18 cellular contexts compared by ENCODE assay signal in genomic region chr2:237448626-237449025, GRCh38. TPM values are rescaled to one million over a fixed set of nuclear protein-coding genes. Genes with fewer than 3 reads are reported as not detected.
DNase-seq lines count a peak whose midpoint lies in the region; ATAC-seq and TF ChIP-seq lines count a peak whose summit lies in the region.
"Had no signal": no experiment of that assay in that cellular context is flagged by ENCODE, and none has a peak within 500 bp of the region (broad histone marks: within the 10 kb centered on the region; RNA-seq: fewer than 3 reads in every experiment).

No MANE protein-coding gene starts in this region.

- H3K4me3 Mint-ChIP-seq in endothelial cell (ENCODE audit: unreplicated experiment): no peak overlapping the region
- H3K4me3 Mint-ChIP-seq in CD4-positive, alpha-beta T cell: no peak overlapping the region
- H3K4me3 Mint-ChIP-seq: activated CD8-positive, alpha-beta T cell treated with anti-CD3 and anti-CD28 coated beads for 36 hours; activated naive CD8-positive, alpha-beta T cell treated with anti-CD3 and anti-CD28 coated beads, Interleukin-2, amount 10 ng/mL, durations not matched to agents 7 days and 5 days; central memory CD8-positive, alpha-beta T cell; stimulated activated naive CD8-positive, alpha-beta T cell treated with anti-CD3 and anti-CD28 coated beads, Interleukin-15, amount 100 ng/mL, for 72 hours; T-helper 17 cell had no signal

- no peak for ATAC-seq in psoas muscle
- no peak for ATAC-seq in CD4-positive, alpha-beta T cell (ENCODE audit: poor library complexity)
- ATAC-seq: activated CD8-positive, alpha-beta T cell treated with anti-CD3 and anti-CD28 coated beads for 36 hours; SK-N-SH treated with all-trans-retinoic acid at 6 μM for 48 hours; stimulated activated naive CD8-positive, alpha-beta T cell treated with anti-CD3 and anti-CD28 coated beads, Interleukin-15, amount 100 ng/mL, for 72 hours; T-helper 17 cell had no signal

- peak overlapping the region; percentile 92 for H3K27ac Mint-ChIP-seq in endothelial cell (ENCODE audit: unreplicated experiment)
- no peak overlapping the region for H3K27ac Mint-ChIP-seq in CD4-positive, alpha-beta T cell
- H3K27ac Mint-ChIP-seq: activated CD8-positive, alpha-beta T cell treated with anti-CD3 and anti-CD28 coated beads for 36 hours; activated naive CD8-positive, alpha-beta T cell treated with anti-CD3 and anti-CD28 coated beads, Interleukin-2, amount 10 ng/mL, durations not matched to agents 7 days and 5 days; progenitor cell of endocrine pancreas; stimulated activated naive CD8-positive, alpha-beta T cell treated with anti-CD3 and anti-CD28 coated beads, Interleukin-15, amount 100 ng/mL, for 72 hours; T-helper 17 cell had no signal

- H3K4me1 ChIP-seq in adipocyte (ENCODE audit: control insufficient read depth, insufficient read depth, low read length): peaks cover 20% of the 10 kb centered on the region
- H3K4me1 ChIP-seq in psoas muscle: peaks cover 20% of the 10 kb centered on the region
- peaks cover 0 to 34% (median 22%) of the 10 kb centered on the region in 4 donors for H3K4me1 ChIP-seq in tibial artery

- WGBS in psoas muscle, 3 donors: 80 to 87% (median 82%) methylated on average over 6 of the region's 6 CpGs

- no peak for DNase-seq in adipocyte (ENCODE audit: low read depth)
- DNase-seq in endothelial cell (ENCODE audit: low spot score): no peak
- DNase-seq in psoas muscle: no peak
- DNase-seq in tibial artery: no peak
- no peak for DNase-seq in CD4-positive, alpha-beta T cell
- DNase-seq in NCI-H1092 (lab: John Stamatoyannopoulos, UW): no peak
- DNase-seq in NCI-H1417 treated with DMSO at 0.1 percent for 48 hours (lab: John Stamatoyannopoulos, UW): no peak
- DNase-seq: activated CD8-positive, alpha-beta T cell treated with anti-CD3 and anti-CD28 coated beads for 36 hours; activated naive CD8-positive, alpha-beta T cell treated with anti-CD3 and anti-CD28 coated beads, Interleukin-2, amount 10 ng/mL, durations not matched to agents 7 days and 5 days; EL; glutamatergic neuron; NCI-H446 treated with DMSO at 0.1 percent for 48 hours; stimulated activated naive CD8-positive, alpha-beta T cell treated with anti-CD3 and anti-CD28 coated beads, Interleukin-15, amount 100 ng/mL, for 72 hours; T-helper 17 cell had no signal

- TF ChIP-seq CTCF in endothelial cell (IDR thresholded peaks at IDR 0.05; ENCODE audit: unreplicated experiment) (no peak), psoas muscle (IDR thresholded peaks at IDR 0.05) (no peak), tibial artery (IDR thresholded peaks at IDR 0.05) (no peak)
- no peak for TF ChIP-seq CTCF in CD4-positive, alpha-beta T cell (IDR thresholded peaks at IDR 0.05)

- CTCF ChIA-PET in CD4-positive, alpha-beta T cell (lab: Charles Lee): interaction anchor here (1.2 to 1.5 kb wide), 2 partner anchors 27 kb away, joined by 3 to 4 read pairs; no protein-coding TSS in a partner anchor

- H3K36me3 Mint-ChIP-seq in endothelial cell (ENCODE audit: low read depth, unreplicated experiment): no peaks in the 10 kb centered on the region
- no peaks in the 10 kb centered on the region for H3K36me3 Mint-ChIP-seq in CD4-positive, alpha-beta T cell (ENCODE audit: low read depth)
- H3K36me3 Mint-ChIP-seq: activated naive CD8-positive, alpha-beta T cell treated with anti-CD3 and anti-CD28 coated beads, Interleukin-2, amount 10 ng/mL, durations not matched to agents 7 days and 5 days had no signal

- peaks cover 46% of the 10 kb centered on the region for H3K4me1 Mint-ChIP-seq in endothelial cell (ENCODE audit: unreplicated experiment)
- H3K4me1 Mint-ChIP-seq in CD4-positive, alpha-beta T cell (ENCODE audit: low read depth): peaks cover 40% of the 10 kb centered on the region
- H3K4me1 Mint-ChIP-seq: central memory CD8-positive, alpha-beta T cell had no signal

- POLR2A ChIA-PET in CD4-positive, alpha-beta T cell (lab: Charles Lee): interaction anchor here (1.2 kb wide), 1 partner anchor 14 kb away, joined by 3 read pairs; no protein-coding TSS in a partner anchor

- H3K27ac ChIP-seq in psoas muscle: peak overlapping the region; percentile 80
- peak overlapping the region; percentile 78 to 91 for H3K27ac ChIP-seq in tibial artery
- H3K27ac ChIP-seq in CD4-positive, alpha-beta T cell (ENCODE audit: low read depth, low read length): no peak overlapping the region

- H3K9ac ChIP-seq in adipocyte (ENCODE audit: low read length): peak overlapping the region; percentile 51

- no peaks in the 10 kb centered on the region for H3K9me3 ChIP-seq in adipocyte (ENCODE audit: control insufficient read depth, low read length)
- H3K9me3 ChIP-seq in psoas muscle: no peaks in the 10 kb centered on the region
- H3K9me3 ChIP-seq in tibial artery: no peaks in the 10 kb centered on the region
- H3K9me3 ChIP-seq in CD4-positive, alpha-beta T cell (ENCODE audit: control insufficient read depth, low read length): no peaks in the 10 kb centered on the region

- intact Hi-C loops in psoas muscle (cut with DNase I): no loop called here
- intact Hi-C loops in tibial artery (cut with DNase I; ENCODE audit: low total_unique reads): no loop called here
- intact Hi-C loops in CD4-positive, alpha-beta T cell (cut with DNase I, micrococcal nuclease): no loop called here

- no peak overlapping the region for H3K4me3 ChIP-seq in adipocyte (ENCODE audit: low read length)
- no peak overlapping the region for H3K4me3 ChIP-seq in psoas muscle
- no peak overlapping the region for H3K4me3 ChIP-seq in tibial artery

- no peaks in the 10 kb centered on the region for H3K9me3 Mint-ChIP-seq in endothelial cell (ENCODE audit: unreplicated experiment)
- H3K9me3 Mint-ChIP-seq in CD4-positive, alpha-beta T cell: no peaks in the 10 kb centered on the region
- H3K9me3 Mint-ChIP-seq: activated CD8-positive, alpha-beta T cell treated with anti-CD3 and anti-CD28 coated beads for 36 hours; activated naive CD8-positive, alpha-beta T cell treated with anti-CD3 and anti-CD28 coated beads, Interleukin-2, amount 10 ng/mL, durations not matched to agents 7 days and 5 days; central memory CD8-positive, alpha-beta T cell; stimulated activated naive CD8-positive, alpha-beta T cell treated with anti-CD3 and anti-CD28 coated beads, Interleukin-15, amount 100 ng/mL, for 72 hours had no signal

- H3K36me3 ChIP-seq in adipocyte (ENCODE audit: control insufficient read depth, insufficient read depth, low read length, severe bottlenecking) (no peaks in the 10 kb centered on the region), psoas muscle (ENCODE audit: insufficient read depth in 1 of 2, low read depth in 1 of 2) (no peaks in the 10 kb centered on the region), tibial artery (no peaks in the 10 kb centered on the region)

- H3K27me3 ChIP-seq in adipocyte (replicated peaks; ENCODE audit: control insufficient read depth, insufficient read depth, low read length): no peaks in the 10 kb centered on the region
- H3K27me3 ChIP-seq in psoas muscle (ENCODE audit: insufficient read depth in 3 of 3, low read length in 2 of 3): no peaks in the 10 kb centered on the region
- H3K27me3 ChIP-seq in tibial artery: no peaks in the 10 kb centered on the region
- no peaks in the 10 kb centered on the region for H3K27me3 ChIP-seq in CD4-positive, alpha-beta T cell (ENCODE audit: control insufficient read depth, insufficient read depth, low read length)

- H3K27me3 Mint-ChIP-seq in endothelial cell (ENCODE audit: unreplicated experiment): peaks cover 3% of the 10 kb centered on the region
- H3K27me3 Mint-ChIP-seq in CD4-positive, alpha-beta T cell: no peaks in the 10 kb centered on the region
- H3K27me3 Mint-ChIP-seq: activated CD8-positive, alpha-beta T cell treated with anti-CD3 and anti-CD28 coated beads for 36 hours; activated naive CD8-positive, alpha-beta T cell treated with anti-CD3 and anti-CD28 coated beads, Interleukin-2, amount 10 ng/mL, durations not matched to agents 7 days and 5 days; central memory CD8-positive, alpha-beta T cell; stimulated activated naive CD8-positive, alpha-beta T cell treated with anti-CD3 and anti-CD28 coated beads, Interleukin-15, amount 100 ng/mL, for 72 hours; T-helper 17 cell had no signal

RNA-seq across cellular contexts. Expression of gene COL6A3, which starts 34.7 kb away (rescaled TPM):
- total RNA-seq in endothelial cell (ENCODE audit: unreplicated experiment): 1.6 TPM
- total RNA-seq in psoas muscle: 10 to 100 TPM; 59.1 to 75.2 (median 71.4) TPM
- 10 to 100 TPM; 15.5 to 23.2 (median 21.3) TPM for polyA plus RNA-seq in psoas muscle
- 1 to 10 TPM; 1.3 TPM for total RNA-seq in CD4-positive, alpha-beta T cell
- total RNA-seq: OCI-LY7 had no signal

RNA-seq across cellular contexts. Expression of gene MLPH, which starts 38.4 kb away (rescaled TPM):
- total RNA-seq in endothelial cell (ENCODE audit: unreplicated experiment): 0.36 TPM
- 1 to 10 TPM in 3 of 4 donors, under 1 TPM in 1; 0.91 to 7.8 (median 3.2) TPM for total RNA-seq in psoas muscle
- 1 to 10 TPM; 1.4 to 5.6 (median 1.9) TPM for polyA plus RNA-seq in psoas muscle
- under 1 TPM in 1 of 2 experiments, not detected in 1; 0.39 TPM for total RNA-seq in CD4-positive, alpha-beta T cell
- total RNA-seq: activated CD8-positive, alpha-beta T cell treated with anti-CD3 and anti-CD28 coated beads for 36 hours; activated naive CD8-positive, alpha-beta T cell treated with anti-CD3 and anti-CD28 coated beads, Interleukin-2, amount 10 ng/mL, durations not matched to agents 7 days and 5 days; OCI-LY7; T-helper 17 cell had no signal

Comparison
In these comparisons a context has a peak if more than half of its experiments do, and no peak if none do; other contexts are left out.
1. RNA of gene COL6A3, which starts 34.7 kb away (total RNA-seq): 59.1 to 75.2 TPM in psoas muscle; 1.6 TPM in endothelial cell (single experiment) and 1.3 TPM in CD4-positive, alpha-beta T cell; every median in the first group is over 10 times any median in the second.